8 cellular contexts compared by ENCODE assay signal in the genomic region with DNA sequence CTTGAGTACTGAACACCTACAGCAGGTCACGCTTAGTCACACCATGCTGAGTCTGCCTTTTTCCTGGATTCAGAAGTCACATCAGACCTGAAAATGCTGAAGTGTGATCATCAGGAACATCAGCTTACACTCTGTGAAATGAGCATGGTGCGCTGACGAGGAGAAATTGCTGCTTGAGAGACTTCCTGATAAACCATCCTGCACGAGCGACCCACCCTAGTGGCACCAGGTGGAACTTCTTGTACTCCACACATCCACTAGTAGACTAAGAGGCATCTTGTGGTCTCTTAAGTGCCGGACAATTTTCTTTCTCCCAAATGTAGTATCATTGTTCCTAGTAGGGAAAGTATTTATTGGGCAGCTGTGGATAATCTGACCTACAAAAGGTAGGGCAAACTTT. TPM values are rescaled to one million over a fixed set of nuclear protein-coding genes. Genes with fewer than 3 reads are reported as not detected.
DNase-seq lines count a peak whose midpoint lies in the region; ATAC-seq and TF ChIP-seq lines count a peak whose summit lies in the region.

No MANE protein-coding gene starts in this region.

- in situ Hi-C loops in Panc1 (cut with HindIII; ENCODE audit: low pct_unique_long_range_greater_than_20kb, low sequenced_read_pairs) = no loop called here

- WGBS in stomach, 5 donors = 79 to 89% (median 88%) methylated on average over 6 of the region's 6 CpGs

- no peaks in the 10 kb centered on the region for H3K4me1 ChIP-seq in Panc1 (ENCODE audit: control insufficient read depth, insufficient read depth, low read length)
- H3K4me1 ChIP-seq in stomach = peaks cover 0 to 20% (median 8%) of the 10 kb centered on the region in 4 donors

- no peak overlapping the region for H3K27ac ChIP-seq in Panc1 (ENCODE audit: low read length)
- no peak overlapping the region for H3K27ac ChIP-seq in stomach

- ATAC-seq in GM18498 (IDR thresholded peaks at IDR 0.05; ENCODE audit: unreplicated experiment) = peak; percentile 43
- no peak for ATAC-seq in Panc1

- H3K27me3 ChIP-seq in Panc1 (ENCODE audit: control insufficient read depth, insufficient read depth, low read length) = no peaks in the 10 kb centered on the region
- no peaks in the 10 kb centered on the region for H3K27me3 ChIP-seq in stomach

- POLR2A ChIA-PET in Panc1 (lab: Charles Lee) = interaction anchor here (0.7 kb wide), 1 partner anchor 72 kb away, joined by 5 read pairs; no protein-coding TSS in a partner anchor

- CTCF ChIA-PET in Panc1 (lab: Charles Lee) = no interaction called here

- TF ChIP-seq CTCF in Panc1 (IDR thresholded peaks at IDR 0.05) (peak; percentile 61), fibroblast of the aortic adventitia (IDR thresholded peaks at IDR 0.05; ENCODE audit: insufficient read depth, low read length) (peak; percentile 45), stomach (IDR thresholded peaks at IDR 0.05) (peak in 3 of 7 experiments; percentile 13 to 34 (median 21))

- no TSS peak for BruUV-seq in Panc1 (replicated peaks; lab: Mats Ljungman, UMichigan)

- H3K9me3 ChIP-seq in Panc1 (ENCODE audit: control insufficient read depth, insufficient read depth, low read depth, low read length) (no peaks in the 10 kb centered on the region), stomach (no peaks in the 10 kb centered on the region)

- TF ChIP-seq EP300 in stomach (IDR thresholded peaks at IDR 0.05) = no peak

- intact Hi-C loops in Panc1 (cut with micrococcal nuclease; ENCODE audit: unreplicated experiment) (no loop called here), stomach (cut with DNase I; ENCODE audit: low total_unique reads) (no loop called here)

- TF ChIP-seq POLR2A in stomach (IDR thresholded peaks at IDR 0.05) = no peak

- H3K4me3 ChIP-seq in Panc1 (ENCODE audit: low read depth in 2 of 2, low read length in 2 of 2) = no peak overlapping the region
- H3K4me3 ChIP-seq in fibroblast of the aortic adventitia (ENCODE audit: low read depth, low read length) = no peak overlapping the region
- no peak overlapping the region for H3K4me3 ChIP-seq in stomach

- H3K36me3 ChIP-seq in Panc1 (ENCODE audit: control insufficient read depth, insufficient read depth, low read length) (peaks cover 17% of the 10 kb centered on the region), stomach (peaks cover 39 to 85% (median 80%) of the 10 kb centered on the region in 4 donors)

- DNase-seq in AG20443 (ENCODE audit: low spot score) = peak; percentile 17
- DNase-seq in Panc1 (ENCODE audit: low read depth, low spot score) = no peak
- no peak for DNase-seq in fibroblast of the aortic adventitia (ENCODE audit: low read depth)
- DNase-seq in stomach = peak; percentile 42
- no peak for DNase-seq in putamen (ENCODE audit: low spot score)
- no peak for DNase-seq in DMS79 (lab: John Stamatoyannopoulos, UW)
- DNase-seq in GM19238 (ENCODE audit: insufficient read length, low spot score) = no peak

RNA-seq across cellular contexts. Expression of a gene that starts 51.8 kb away (rescaled TPM):
- not detected for total RNA-seq in Panc1 (2021; ENCODE audit: unreplicated experiment)
- polyA plus RNA-seq in Panc1 (2012; ENCODE audit: insufficient read length) = not detected
- not detected in 2 replicates for total RNA-seq in fibroblast of the aortic adventitia (ENCODE audit: low replicate concordance)
- total RNA-seq in stomach = not detected
- 1 to 10 TPM in 1 of 3 donors, not detected in 2; 5.0 TPM for polyA plus RNA-seq in stomach

Comparison
In these comparisons a context has a peak if more than half of its experiments do, and no peak if none do; other contexts are left out.
1. DNase-seq: peak in AG20443 (single experiment) and stomach (single experiment); none in Panc1 (single experiment), fibroblast of the aortic adventitia (single experiment), putamen (single experiment), DMS79 (single experiment) and GM19238 (single experiment).